In the genomic region with DNA sequence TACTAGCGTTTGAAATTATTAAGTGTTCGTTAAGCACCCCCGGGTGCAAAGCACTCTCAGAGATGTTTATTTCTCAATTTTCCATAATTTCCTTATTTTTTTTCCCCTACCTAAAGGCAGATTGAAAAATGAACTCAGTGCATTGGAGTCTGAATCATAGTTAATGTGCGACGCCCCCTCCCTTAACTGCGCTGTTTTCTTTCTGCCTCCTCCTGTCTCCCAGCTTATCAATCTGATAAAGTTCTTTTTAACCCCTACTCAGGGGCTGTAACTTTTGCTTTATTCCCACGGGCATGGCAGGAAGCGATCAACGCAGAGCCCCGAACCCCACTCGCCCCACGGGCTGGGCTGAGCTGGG, we compare ENCODE assay signal across 8 cellular contexts. TPM values are rescaled to one million over a fixed set of nuclear protein-coding genes. Genes with fewer than 3 reads are reported as not detected.
DNase-seq lines count a peak whose midpoint lies in the region; ATAC-seq, FAIRE-seq and TF ChIP-seq lines count a peak whose summit lies in the region.

No MANE protein-coding gene starts in this region.

- no peak for ATAC-seq in GM21786 (IDR thresholded peaks at IDR 0.05; ENCODE audit: unreplicated experiment)
- ATAC-seq in GM21529 (IDR thresholded peaks at IDR 0.05; ENCODE audit: unreplicated experiment), result no peak

- peaks cover 25% of the 10 kb centered on the region for H3K36me3 Mint-ChIP-seq in activated naive CD4-positive, alpha-beta T cell treated with anti-CD3 and anti-CD28 coated beads, Interleukin-2, amount 10 ng/mL, durations not matched to agents 7 days and 5 days
- H3K36me3 Mint-ChIP-seq in brain, result no peaks in the 10 kb centered on the region

- no peak for FAIRE-seq in urothelium cell line (lab: Jason Lieb, UNC)

- WGBS in mesodermal cell (ENCODE audit: insufficient coverage in 2 of 2), 2 experiments, result 72% methylated on average over 12 of the region's 12 CpGs; no CpG with 5 or more reads in 1 of the 2 experiments

- no peaks in the 10 kb centered on the region for H3K9me3 Mint-ChIP-seq in activated naive CD4-positive, alpha-beta T cell treated with anti-CD3 and anti-CD28 coated beads, Interleukin-2, amount 10 ng/mL, durations not matched to agents 7 days and 5 days
- H3K9me3 Mint-ChIP-seq in brain, result peaks cover 0 to 5% (median 0%) of the 10 kb centered on the region in 5 experiments

- no peak for TF ChIP-seq CTCF in brain (conservative IDR thresholded peaks at IDR 0.05)

- DNase-seq in activated naive CD4-positive, alpha-beta T cell treated with anti-CD3 and anti-CD28 coated beads, Interleukin-2, amount 10 ng/mL, durations not matched to agents 7 days and 5 days, result no peak
- DNase-seq in activated naive CD4-positive, alpha-beta T cell treated with Interleukin-2 at 50 U/mL for 16 hours, result no peak
- peak; percentile 24 for DNase-seq in urothelium cell line (ENCODE audit: low spot score)
- no peak for DNase-seq in DMS 273 (lab: John Stamatoyannopoulos, UW; ENCODE audit: unreplicated experiment)

- no peaks in the 10 kb centered on the region for H3K4me1 ChIP-seq in mesodermal cell (ENCODE audit: control insufficient read depth, insufficient read depth, low read length, poor library complexity, severe bottlenecking)

- H3K27me3 Mint-ChIP-seq in activated naive CD4-positive, alpha-beta T cell treated with anti-CD3 and anti-CD28 coated beads, Interleukin-2, amount 10 ng/mL, durations not matched to agents 7 days and 5 days, result peaks cover 4% of the 10 kb centered on the region
- peaks cover 25% of the 10 kb centered on the region for H3K27me3 Mint-ChIP-seq in brain

- H3K27ac ChIP-seq in mesodermal cell (ENCODE audit: low read depth, low read length, severe bottlenecking), result no peak overlapping the region

- peak overlapping the region; percentile 34 for H3K4me3 Mint-ChIP-seq in activated naive CD4-positive, alpha-beta T cell treated with anti-CD3 and anti-CD28 coated beads, Interleukin-2, amount 10 ng/mL, durations not matched to agents 7 days and 5 days
- peak overlapping the region in 4 of 5 experiments; percentile 64 to 78 (median 68) for H3K4me3 Mint-ChIP-seq in brain

- H3K9me3 ChIP-seq in mesodermal cell (ENCODE audit: control insufficient read depth, low read length), result no peaks in the 10 kb centered on the region

- H3K4me1 Mint-ChIP-seq in activated naive CD4-positive, alpha-beta T cell treated with anti-CD3 and anti-CD28 coated beads, Interleukin-2, amount 10 ng/mL, durations not matched to agents 7 days and 5 days, result peaks cover 20% of the 10 kb centered on the region
- H3K4me1 Mint-ChIP-seq in brain, result peaks cover 45% of the 10 kb centered on the region

- peak overlapping the region; percentile 6 for H3K27ac Mint-ChIP-seq in activated naive CD4-positive, alpha-beta T cell treated with anti-CD3 and anti-CD28 coated beads, Interleukin-2, amount 10 ng/mL, durations not matched to agents 7 days and 5 days
- H3K27ac Mint-ChIP-seq in brain, result no peak overlapping the region

- no peaks in the 10 kb centered on the region for H3K36me3 ChIP-seq in mesodermal cell (ENCODE audit: control insufficient read depth, insufficient read depth, low read length)

- H3K4me3 ChIP-seq in mesodermal cell (ENCODE audit: extremely low read depth, insufficient read depth, low read length, poor library complexity, severe bottlenecking), result peak overlapping the region; percentile 28

- CTCF ChIA-PET in activated naive CD4-positive, alpha-beta T cell treated with anti-CD3 and anti-CD28 coated beads, Interleukin-2, amount 10 ng/mL, durations not matched to agents 7 days and 5 days (lab: Charles Lee), result interaction anchor here (0.7 to 4.3 kb wide), 15 partner anchors 13 to 357 kb away, joined by 3 to 30 read pairs (median 4); a partner anchor contains a TSS

RNA-seq across cellular contexts. Expression of a gene that starts 58.2 kb away (rescaled TPM):
- 0.07 TPM for polyA plus RNA-seq in brain (ENCODE audit: insufficient read depth, low read depth, low replicate concordance)
- not detected for polyA plus RNA-seq in mesodermal cell (2013, experiment 1 of 2)
- not detected for polyA plus RNA-seq in mesodermal cell (2013, experiment 2 of 2)
